1 cellular context compared by ENCODE assay signal in the genomic region with DNA sequence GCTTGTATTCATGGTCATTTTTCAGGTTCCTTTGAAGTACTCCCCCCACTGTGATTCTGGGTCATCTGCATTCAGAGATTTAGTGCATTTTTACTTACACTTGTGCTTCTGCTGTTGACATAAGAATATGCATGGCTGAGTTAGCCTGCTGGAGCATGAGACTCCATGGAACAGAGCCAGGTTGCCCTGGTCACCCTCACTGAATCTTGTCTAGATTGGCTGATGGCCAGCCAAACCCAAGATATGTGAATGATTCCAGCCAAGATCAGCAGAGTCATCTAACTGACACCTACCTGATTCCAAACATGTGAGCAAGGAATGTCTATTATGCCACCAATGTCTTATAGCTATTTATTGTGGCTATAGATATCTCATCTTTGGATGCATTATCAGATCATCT.
TF ChIP-seq lines count a peak whose summit lies in the region.

No MANE protein-coding gene starts in this region.

TF ChIP-seq in HepG2, 621 proteins besides CTCF, POLR2A, EP300 and RAD21:
- TF ChIP-seq ZSCAN30 (CRISPR knock-in tag; IDR thresholded peaks at IDR 0.05) = no peak
TF ChIP-seq in HepG2: peak in this region for 0.
